ENCODE assay signal across 1 cellular context in genomic region chr3:156533205-156533604, GRCh38.
TF ChIP-seq lines count a peak whose summit lies in the region.

No MANE protein-coding gene starts in this region.

TF ChIP-seq in HepG2, 621 proteins besides CTCF, POLR2A, EP300 and RAD21 (continued from another document):
- no peak for TF ChIP-seq ZNF142 (CRISPR knock-in tag; IDR thresholded peaks at IDR 0.05)
- TF ChIP-seq SALL1 (CRISPR knock-in tag; IDR thresholded peaks at IDR 0.05) = peak; percentile 43; the same call in 1 of the 2 replicates
- TF ChIP-seq KAT7 (CRISPR knock-in tag; IDR thresholded peaks at IDR 0.05; ENCODE audit: borderline replicate concordance) = no peak
- TF ChIP-seq KDM5B (CRISPR knock-in tag; IDR thresholded peaks at IDR 0.05; ENCODE audit: borderline replicate concordance) = no peak
- peak; percentile 71 for TF ChIP-seq RARA (CRISPR knock-in tag; IDR thresholded peaks at IDR 0.05)
- no peak for TF ChIP-seq ARHGAP35 (CRISPR knock-in tag; IDR thresholded peaks at IDR 0.05; ENCODE audit: borderline replicate concordance)
- TF ChIP-seq RXRA (CRISPR knock-in tag; IDR thresholded peaks at IDR 0.05) = peak; percentile 55; the same call in 1 of the 2 replicates
- peak; percentile 88 for TF ChIP-seq SKI (IDR thresholded peaks at IDR 0.05; ENCODE audit: partially characterized antibody)
